10 cellular contexts compared by ENCODE assay signal in genomic region chr7:2710256-2710655, GRCh38. TPM values are rescaled to one million over a fixed set of nuclear protein-coding genes. Genes with fewer than 3 reads are reported as not detected.
DNase-seq lines count a peak whose midpoint lies in the region; ATAC-seq, FAIRE-seq and TF ChIP-seq lines count a peak whose summit lies in the region.
"Had no signal": no experiment of that assay in that cellular context is flagged by ENCODE, and none has a peak within 500 bp of the region (broad histone marks: within the 10 kb centered on the region; RNA-seq: fewer than 3 reads in every experiment).

No MANE protein-coding gene starts in this region.

- no peaks in the 10 kb centered on the region for H3K4me1 ChIP-seq in iPS-15b (ENCODE audit: control insufficient read depth, insufficient read depth, low read length)

- no peak for FAIRE-seq in H54 (lab: Jason Lieb, UNC)
- FAIRE-seq: islet of Langerhans had no signal

- CTCF ChIA-PET in GM10248 (lab: Yijun Ruan, JAX), result interaction anchor here (0.6 to 4.7 kb wide), 56 partner anchors 10 to 306 kb away, joined by 3 to 65 read pairs (median 4); partner anchors contain the start of genes AMZ1, CHST12 and TTYH3
- CTCF ChIA-PET in RWPE1 (lab: Yijun Ruan, JAX), result interaction anchor here (0.5 to 2.4 kb wide), 12 partner anchors 8 to 284 kb away, joined by 3 to 12 read pairs (median 5); no protein-coding TSS in a partner anchor
- CTCF ChIA-PET in WTC11 (lab: Charles Lee), result interaction anchor here (0.5 to 8.9 kb wide), 78 partner anchors 8 to 305 kb away, joined by 3 to 102 read pairs (median 5); partner anchors contain the start of genes AMZ1, BRAT1 and IQCE

- H3K9me3 Mint-ChIP-seq in WTC11, result no peaks in the 10 kb centered on the region

- no peaks in the 10 kb centered on the region for H3K27me3 Mint-ChIP-seq in WTC11 (ENCODE audit: low read depth)

- H3K27ac ChIP-seq in RWPE1, result no peak overlapping the region

- peaks cover 16% of the 10 kb centered on the region for H3K36me3 Mint-ChIP-seq in WTC11

- H3K9ac ChIP-seq in iPS-15b (ENCODE audit: low read depth, low read length), result peak overlapping the region; percentile 24

- TF ChIP-seq CTCF in GM10248 (IDR thresholded peaks at IDR 0.05; ENCODE audit: control extremely low read depth, extremely low read depth, low read depth, missing control alignments), result no peak
- no peak for TF ChIP-seq CTCF in RWPE1 (conservative IDR thresholded peaks at IDR 0.05; ENCODE audit: low read depth)
- TF ChIP-seq CTCF in WTC11 (IDR thresholded peaks at IDR 0.05), result no peak

- H3K4me3 Mint-ChIP-seq in WTC11, result no peak overlapping the region

- DNase-seq in GM10248 (ENCODE audit: extremely low spot score) (peak; percentile 81), T-helper 1 cell (peak in 4 of 5 donors; percentile 43 to 61 (median 49)), inferior parietal cortex (ENCODE audit: extremely low spot score) (no peak), H54 (ENCODE audit: insufficient read length, low spot score) (no peak), RWPE1 (ENCODE audit: low spot score) (no peak), WTC11 (ENCODE audit: low spot score) (no peak)
- DNase-seq: GDM1 had no signal

- H3K27ac Mint-ChIP-seq in WTC11, result no peak overlapping the region

- H3K9me3 ChIP-seq in iPS-15b (ENCODE audit: control insufficient read depth, insufficient read depth, low read length), result no peaks in the 10 kb centered on the region

- no peak for TF ChIP-seq POLR2A in H54 (IDR thresholded peaks at IDR 0.05; ENCODE audit: low read depth, low read length)

- H3K36me3 ChIP-seq in iPS-15b (ENCODE audit: control insufficient read depth, insufficient read depth, low read length), result peaks cover 9% of the 10 kb centered on the region

- H3K4me3 ChIP-seq in iPS-15b (ENCODE audit: low read depth, low read length), result no peak overlapping the region

- POLR2A ChIA-PET in GM10248 (lab: Yijun Ruan, JAX), result interaction anchor here (1.5 kb wide), 1 partner anchor 11 kb away, joined by 4 read pairs; no protein-coding TSS in a partner anchor
- POLR2A ChIA-PET in RWPE1 (lab: Yijun Ruan, JAX; ENCODE audit: low non-redundant PET), result no interaction called here
- POLR2A ChIA-PET in WTC11 (lab: Charles Lee), result interaction anchor here (0.5 to 1.6 kb wide), 5 partner anchors 9 to 448 kb away, joined by 3 to 4 read pairs (median 4); no protein-coding TSS in a partner anchor

- no peaks in the 10 kb centered on the region for H3K27me3 ChIP-seq in iPS-15b (ENCODE audit: control insufficient read depth, insufficient read depth, low read length)

- H3K4me1 Mint-ChIP-seq in WTC11, result peaks cover 8% of the 10 kb centered on the region

- ATAC-seq in GM21786 (IDR thresholded peaks at IDR 0.05; ENCODE audit: unreplicated experiment), result peak; percentile 65
- ATAC-seq in WTC11, result no peak

TF ChIP-seq in WTC11, 78 proteins besides CTCF, POLR2A, EP300 and RAD21 (continues in another document):
- TF ChIP-seq FOXP4 (CRISPR knock-in tag; IDR thresholded peaks at IDR 0.05) (no peak), GABPB1 (CRISPR knock-in tag; IDR thresholded peaks at IDR 0.05) (no peak), STAT6 (CRISPR knock-in tag; conservative IDR thresholded peaks at IDR 0.05; ENCODE audit: low read depth) (no peak), ZNF263 (CRISPR knock-in tag; IDR thresholded peaks at IDR 0.05; ENCODE audit: low read depth) (no peak), TEAD1 (CRISPR knock-in tag; IDR thresholded peaks at IDR 0.05) (no peak), E2F1 (CRISPR knock-in tag; IDR thresholded peaks at IDR 0.05) (no peak), ATF3 (CRISPR knock-in tag; conservative IDR thresholded peaks at IDR 0.05) (no peak), ATF6 (CRISPR knock-in tag; IDR thresholded peaks at IDR 0.05) (no peak), USF2 (CRISPR knock-in tag; IDR thresholded peaks at IDR 0.05) (no peak)

RNA-seq across cellular contexts. Expression of gene AMZ1, which starts 22.3 kb away (rescaled TPM):
- 0.85 to 1.4 TPM (median 1.4 TPM) in 3 replicates for total RNA-seq in WTC11 (2021)

Comparison
In these comparisons a context has a peak if more than half of its experiments do, and no peak if none do; other contexts are left out.
1. DNase-seq: peak in GM10248 (single experiment) and T-helper 1 cell (4 of 5); none in inferior parietal cortex (single experiment), H54 (single experiment), RWPE1 (single experiment) and WTC11 (single experiment).